ENCODE assay signal across 8 cellular contexts in the genomic region with DNA sequence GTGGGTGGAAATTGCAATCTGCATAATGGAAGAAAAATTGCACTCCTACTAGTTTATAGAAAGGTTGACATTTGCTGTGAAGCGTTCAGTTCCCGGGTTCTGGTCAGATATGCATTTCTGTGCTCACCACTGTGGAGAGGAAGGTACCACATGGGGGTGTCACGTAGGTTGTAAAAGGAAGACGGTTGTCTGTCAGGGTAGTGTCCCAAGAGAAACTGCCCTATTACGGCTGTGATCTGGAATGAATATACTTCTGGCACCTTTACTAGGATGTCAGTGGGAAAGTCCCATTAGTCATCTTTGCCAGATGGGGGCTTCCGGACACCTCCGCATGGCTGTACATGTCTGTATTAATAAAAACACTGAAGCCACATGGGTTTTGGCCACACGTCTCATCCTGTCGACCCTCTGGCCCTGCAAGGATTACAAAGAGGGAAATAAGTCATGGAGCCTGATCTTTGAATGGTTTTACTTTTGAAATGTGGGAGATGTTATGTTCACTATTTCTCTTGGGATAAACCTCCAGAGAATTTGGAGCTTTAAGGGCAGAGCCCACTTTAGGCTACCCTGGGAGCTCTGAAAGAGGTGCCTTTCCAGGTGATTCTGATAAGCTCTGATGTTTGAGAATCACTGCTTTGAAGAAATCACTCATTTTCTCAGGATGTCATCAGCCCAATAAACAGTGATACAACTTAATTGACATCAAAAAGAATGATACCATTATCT.
DNase-seq lines count a peak whose midpoint lies in the region; ATAC-seq and TF ChIP-seq lines count a peak whose summit lies in the region.

No MANE protein-coding gene starts in this region.

- intact Hi-C loops in vagina (cut with DNase I) (no loop called here), lower leg skin (cut with DNase I; ENCODE audit: low total_unique reads) (no loop called here)

- peaks cover 41% of the 10 kb centered on the region for H3K36me3 Mint-ChIP-seq in activated T-helper 17 cell treated with anti-CD3 and anti-CD28 coated beads, Interleukin-2, amount 50 U/mL, for 72 hours (ENCODE audit: low read depth)
- no peaks in the 10 kb centered on the region for H3K36me3 Mint-ChIP-seq in type B pancreatic cell

- ATAC-seq in GM19397 (IDR thresholded peaks at IDR 0.05; ENCODE audit: unreplicated experiment) (peak; percentile 67), HG03159 (IDR thresholded peaks at IDR 0.05; ENCODE audit: unreplicated experiment) (peak; percentile 70)
- peak; percentile 84 for ATAC-seq in activated T-helper 17 cell treated with anti-CD3 and anti-CD28 coated beads, Interleukin-2, amount 50 U/mL, for 72 hours (replicated peaks)

- H3K36me3 ChIP-seq in vagina, result no peaks in the 10 kb centered on the region

- H3K27ac ChIP-seq in vagina, result no peak overlapping the region

- no peaks in the 10 kb centered on the region for H3K9me3 ChIP-seq in vagina

- no peaks in the 10 kb centered on the region for H3K27me3 ChIP-seq in vagina

- H3K27me3 Mint-ChIP-seq in activated T-helper 17 cell treated with anti-CD3 and anti-CD28 coated beads, Interleukin-2, amount 50 U/mL, for 72 hours, result no peaks in the 10 kb centered on the region
- H3K27me3 Mint-ChIP-seq in type B pancreatic cell, result peaks cover 10% of the 10 kb centered on the region

- peak overlapping the region; percentile 65 for H3K4me3 Mint-ChIP-seq in activated T-helper 17 cell treated with anti-CD3 and anti-CD28 coated beads, Interleukin-2, amount 50 U/mL, for 72 hours
- no peak overlapping the region for H3K4me3 Mint-ChIP-seq in type B pancreatic cell

- peak; percentile 48 for DNase-seq in stimulated activated CD4-positive, alpha-beta T cell treated with anti-CD3 and anti-CD28 coated beads, Interleukin-12 subunit alpha, Interleukin-12 subunit beta, amount 100 ng/mL, for 4 hours
- DNase-seq in vagina (ENCODE audit: extremely low spot score in 2 of 2) (no peak), HuH-7.5 (ENCODE audit: low spot score) (no peak), type B pancreatic cell (ENCODE audit: extremely low spot score, unreplicated experiment) (no peak), lower leg skin (ENCODE audit: low spot score in 2 of 2) (no peak)

- H3K4me1 ChIP-seq in vagina, result no peaks in the 10 kb centered on the region

- peaks cover 41% of the 10 kb centered on the region for H3K4me1 Mint-ChIP-seq in activated T-helper 17 cell treated with anti-CD3 and anti-CD28 coated beads, Interleukin-2, amount 50 U/mL, for 72 hours
- H3K4me1 Mint-ChIP-seq in type B pancreatic cell (ENCODE audit: unreplicated experiment), result no peaks in the 10 kb centered on the region

- TF ChIP-seq CTCF in vagina (IDR thresholded peaks at IDR 0.05) (no peak), type B pancreatic cell (conservative IDR thresholded peaks at IDR 0.05) (no peak), lower leg skin (IDR thresholded peaks at IDR 0.05) (no peak)

- peak overlapping the region; percentile 96 for H3K27ac Mint-ChIP-seq in activated T-helper 17 cell treated with anti-CD3 and anti-CD28 coated beads, Interleukin-2, amount 50 U/mL, for 72 hours
- H3K27ac Mint-ChIP-seq in type B pancreatic cell, result no peak overlapping the region

- H3K9me3 Mint-ChIP-seq in activated T-helper 17 cell treated with anti-CD3 and anti-CD28 coated beads, Interleukin-2, amount 50 U/mL, for 72 hours, result no peaks in the 10 kb centered on the region
- no peaks in the 10 kb centered on the region for H3K9me3 Mint-ChIP-seq in type B pancreatic cell

- TF ChIP-seq POLR2A in vagina (IDR thresholded peaks at IDR 0.05) (no peak), lower leg skin (IDR thresholded peaks at IDR 0.05) (no peak)

- 30 to 35% methylated on average over 9 of the region's 9 CpGs for whole genome bisulfite sequencing in lower leg skin, 2 donors

- no peak overlapping the region for H3K4me3 ChIP-seq in vagina
- no peak overlapping the region for H3K4me3 ChIP-seq in lower leg skin (ENCODE audit: low read depth, poor library complexity, severe bottlenecking)
